Comparison of ENCODE assay signal across 15 cellular contexts in genomic region chr13:93689333-93689732, GRCh38.
"Had no signal": no experiment of that assay in that cellular context is flagged by ENCODE, and none has a peak within 500 bp of the region (broad histone marks: within the 10 kb centered on the region; RNA-seq: fewer than 3 reads in every experiment).

No MANE protein-coding gene starts in this region.

- DNase-seq: activated naive CD4-positive, alpha-beta T cell treated with anti-CD3 and anti-CD28 coated beads for 36 hours; activated naive CD8-positive, alpha-beta T cell treated with anti-CD3 and anti-CD28 coated beads, Interleukin-2, amount 50 U/mL, for 24 hours; activated T-cell treated with anti-CD3 and anti-CD28 coated beads for 4 hours; endodermal cell; erythroblast; hippocampal formation; nucleus accumbens; posterior cingulate gyrus; retina; stimulated activated naive CD8-positive, alpha-beta T cell treated with anti-CD3 and anti-CD28 coated beads, Interleukin-15, amount 100 ng/mL, for 72 hours; upper lobe of left lung had no signal

- H3K27me3 ChIP-seq: ascending aorta, upper lobe of left lung had no signal

- H3K4me1 Mint-ChIP-seq: activated naive CD8-positive, alpha-beta T cell treated with anti-CD3 and anti-CD28 coated beads, Interleukin-2, amount 50 U/mL, for 24 hours; nephron; stimulated activated naive CD8-positive, alpha-beta T cell treated with anti-CD3 and anti-CD28 coated beads, Interleukin-15, amount 100 ng/mL, for 72 hours had no signal

- H3K36me3 ChIP-seq: ascending aorta, upper lobe of left lung had no signal

- H3K27me3 Mint-ChIP-seq: activated naive CD8-positive, alpha-beta T cell treated with anti-CD3 and anti-CD28 coated beads, Interleukin-2, amount 50 U/mL, for 24 hours; stimulated activated naive CD8-positive, alpha-beta T cell treated with anti-CD3 and anti-CD28 coated beads, Interleukin-15, amount 100 ng/mL, for 72 hours had no signal

- H3K9me3 Mint-ChIP-seq: activated naive CD4-positive, alpha-beta T cell treated with anti-CD3 and anti-CD28 coated beads for 36 hours; endodermal cell; nephron; stimulated activated naive CD8-positive, alpha-beta T cell treated with anti-CD3 and anti-CD28 coated beads, Interleukin-15, amount 100 ng/mL, for 72 hours; T-helper 2 cell treated with Interferon-gamma antibody and Interleukin-4, amounts not matched to agents 5 μg/mL and 100 μg/mL, for 36 hours had no signal

- H3K9me3 ChIP-seq: ascending aorta, upper lobe of left lung had no signal

- H3K4me3 Mint-ChIP-seq: activated naive CD4-positive, alpha-beta T cell treated with anti-CD3 and anti-CD28 coated beads for 36 hours; activated naive CD8-positive, alpha-beta T cell treated with anti-CD3 and anti-CD28 coated beads, Interleukin-2, amount 50 U/mL, for 24 hours; endodermal cell; nephron; stimulated activated naive CD8-positive, alpha-beta T cell treated with anti-CD3 and anti-CD28 coated beads, Interleukin-15, amount 100 ng/mL, for 72 hours; T-helper 2 cell treated with Interferon-gamma antibody and Interleukin-4, amounts not matched to agents 5 μg/mL and 100 μg/mL, for 36 hours had no signal

- H3K27ac ChIP-seq: ascending aorta, upper lobe of left lung had no signal

- ATAC-seq: activated CD4-positive, CD25-positive, alpha-beta regulatory T cell treated with anti-CD3 and anti-CD28 coated beads, Interleukin-2, amount 50 U/mL, for 24 hours; activated naive CD8-positive, alpha-beta T cell treated with anti-CD3 and anti-CD28 coated beads, Interleukin-2, amount 50 U/mL, for 24 hours; stimulated activated naive CD8-positive, alpha-beta T cell treated with anti-CD3 and anti-CD28 coated beads, Interleukin-15, amount 100 ng/mL, for 72 hours had no signal

- H3K27ac Mint-ChIP-seq: activated naive CD4-positive, alpha-beta T cell treated with anti-CD3 and anti-CD28 coated beads for 36 hours; activated naive CD8-positive, alpha-beta T cell treated with anti-CD3 and anti-CD28 coated beads, Interleukin-2, amount 50 U/mL, for 24 hours; endodermal cell; nephron; stimulated activated naive CD8-positive, alpha-beta T cell treated with anti-CD3 and anti-CD28 coated beads, Interleukin-15, amount 100 ng/mL, for 72 hours; T-helper 2 cell treated with Interferon-gamma antibody and Interleukin-4, amounts not matched to agents 5 μg/mL and 100 μg/mL, for 36 hours had no signal

- H3K4me3 ChIP-seq: ascending aorta, upper lobe of left lung had no signal

- H3K4me1 ChIP-seq: ascending aorta, upper lobe of left lung had no signal
